In the genomic region with DNA sequence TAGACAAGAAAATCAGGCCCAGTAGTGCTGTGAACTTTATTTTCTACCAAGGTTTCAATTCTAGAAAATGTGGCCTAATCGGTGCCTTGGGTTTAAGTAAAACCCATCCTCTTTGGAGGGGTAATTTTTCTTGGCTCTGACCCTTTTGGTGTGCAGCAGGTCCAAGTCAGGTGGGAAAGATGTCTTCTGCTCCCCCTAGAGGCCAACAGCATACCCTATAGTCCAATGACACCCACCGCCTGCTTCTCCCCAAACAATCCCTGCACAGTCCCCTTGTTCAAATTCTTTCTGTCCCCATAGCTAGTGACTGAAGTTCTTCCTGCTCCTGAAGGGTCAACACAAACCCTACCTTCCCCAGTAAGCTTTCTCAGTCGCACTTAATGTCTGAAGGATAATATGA, we compare ENCODE assay signal across 10 cellular contexts.
DNase-seq lines count a peak whose midpoint lies in the region; ATAC-seq, FAIRE-seq and TF ChIP-seq lines count a peak whose summit lies in the region.
"Had no signal": no experiment of that assay in that cellular context is flagged by ENCODE, and none has a peak within 500 bp of the region (broad histone marks: within the 10 kb centered on the region; RNA-seq: fewer than 3 reads in every experiment).

No MANE protein-coding gene starts in this region.

- H4K20me1 ChIP-seq in HepG2 (ENCODE audit: insufficient read depth, low read length), result no peaks in the 10 kb centered on the region

- intact Hi-C loops in HepG2 (cut with micrococcal nuclease; ENCODE audit: unreplicated experiment), result loop anchor here (1.0 to 5.0 kb wide), 2 partner anchors 242 to 409 kb away; no protein-coding TSS in a partner anchor

- CTCF ChIA-PET in HepG2 (lab: Yijun Ruan, JAX; ENCODE audit: low intra/inter-chr PET ratio, low total read pairs), result no interaction called here

- peaks cover 14% of the 10 kb centered on the region for H3K9me3 ChIP-seq in HepG2 (ENCODE audit: low read length)

- FAIRE-seq in HepG2 (lab: Jason Lieb, UNC), result no peak

- H2AFZ ChIP-seq in HepG2 (ENCODE audit: low read length), result no peak overlapping the region

- TF ChIP-seq EP300 in HepG2 (IDR thresholded peaks at IDR 0.05; ENCODE audit: low read depth in 2 of 2, low read length in 2 of 2), result no peak
- TF ChIP-seq EP300 in HepG2 (CRISPR knock-in tag; IDR thresholded peaks at IDR 0.05; ENCODE audit: borderline replicate concordance), result no peak

- H3K79me2 ChIP-seq in HepG2 (ENCODE audit: insufficient read depth, low read length), result no peaks in the 10 kb centered on the region

- POLR2A ChIA-PET in HepG2 (lab: Yijun Ruan, JAX), result no interaction called here

- H3K27me3 ChIP-seq in HepG2 (ENCODE audit: control insufficient read depth in 1 of 2, insufficient read depth in 2 of 2, low read length in 2 of 2), result peaks cover 0 to 1% of the 10 kb centered on the region in 2 experiments; a peak in 1 of 5 replicates

- 10% methylated on average over 3 of the region's 3 CpGs for WGBS in HepG2 (ENCODE audit: low lambda C conversion rate)

- DNase-seq in HepG2 (ENCODE audit: low spot score) (peak; percentile 2), hypothalamus (lab: John Stamatoyannopoulos, UW) (no peak), NCI-H774 (lab: John Stamatoyannopoulos, UW) (no peak), NCI-H1105 treated with DMSO at 0.1 percent for 48 hours (lab: John Stamatoyannopoulos, UW) (no peak)
- DNase-seq: immature natural killer cell, NCI-H446 had no signal

- ATAC-seq in HG02678 (IDR thresholded peaks at IDR 0.05; ENCODE audit: unreplicated experiment), result peak; percentile 68
- peak; percentile 45; the same call in 1 of the 3 replicates for ATAC-seq in SK-N-SH treated with all-trans-retinoic acid at 6 μM for 48 hours
- peak; percentile 75 for ATAC-seq in HepG2
- ATAC-seq in GM21447 (IDR thresholded peaks at IDR 0.05; ENCODE audit: unreplicated experiment), result no peak

- TF ChIP-seq RAD21 in HepG2 (CRISPR knock-in tag; IDR thresholded peaks at IDR 0.05), result no peak

- no peaks in the 10 kb centered on the region for H3K4me1 ChIP-seq in HepG2 (ENCODE audit: insufficient read depth, low read length)

- TF ChIP-seq CTCF in GM12872 (IDR thresholded peaks at IDR 0.05; ENCODE audit: insufficient read depth, low read depth, low read length) (peak; percentile 88), HepG2 (CRISPR knock-in tag; IDR thresholded peaks at IDR 0.05) (peak; percentile 51)

- TF ChIP-seq POLR2A in HepG2 (IDR thresholded peaks at IDR 0.05; ENCODE audit: insufficient read depth in 1 of 2, low read depth in 2 of 2, low read length in 2 of 2), result no peak

- no peaks in the 10 kb centered on the region for H3K36me3 ChIP-seq in HepG2 (replicated peaks in 1 of 2; ENCODE audit: control insufficient read depth in 1 of 2, insufficient read depth in 2 of 2, low read length in 2 of 2)

- H3K4me2 ChIP-seq in HepG2 (ENCODE audit: low read depth, low read length), result no peak overlapping the region

- in situ Hi-C loops in HepG2 (cut with HindIII; ENCODE audit: extremely low pct_ligation_motif_present, low pct_unique_long_range_greater_than_20kb), result no loop called here

- no peak overlapping the region for H3K9ac ChIP-seq in HepG2 (ENCODE audit: insufficient read depth, low read depth, low read length)

- H3K4me3 ChIP-seq in HepG2 (replicated peaks in 1 of 3; ENCODE audit: insufficient read depth in 1 of 3, low read depth in 2 of 3, low read length in 3 of 3), result no peak overlapping the region

- no peak overlapping the region for H3K27ac ChIP-seq in HepG2 (ENCODE audit: extremely low read length, insufficient read depth, low read length)

- no TSS peak for BruUV-seq in HepG2 (replicated peaks; lab: Mats Ljungman, UMichigan)

TF ChIP-seq in SK-N-SH treated with all-trans-retinoic acid at 6 μM for 48 hours, 23 proteins besides CTCF, POLR2A, EP300 and RAD21:
- TF ChIP-seq ZFP30 (CRISPR knock-in tag; IDR thresholded peaks at IDR 0.05) (no peak), ARNTL (CRISPR knock-in tag; IDR thresholded peaks at IDR 0.05; ENCODE audit: borderline replicate concordance, low read depth) (no peak), CSDC2 (CRISPR knock-in tag; IDR thresholded peaks at IDR 0.05) (no peak), ZNF565 (CRISPR knock-in tag; conservative IDR thresholded peaks at IDR 0.05; ENCODE audit: low read depth) (no peak), ZNF8 (CRISPR knock-in tag; IDR thresholded peaks at IDR 0.05) (no peak)
- TF ChIP-seq, protein P1, sequence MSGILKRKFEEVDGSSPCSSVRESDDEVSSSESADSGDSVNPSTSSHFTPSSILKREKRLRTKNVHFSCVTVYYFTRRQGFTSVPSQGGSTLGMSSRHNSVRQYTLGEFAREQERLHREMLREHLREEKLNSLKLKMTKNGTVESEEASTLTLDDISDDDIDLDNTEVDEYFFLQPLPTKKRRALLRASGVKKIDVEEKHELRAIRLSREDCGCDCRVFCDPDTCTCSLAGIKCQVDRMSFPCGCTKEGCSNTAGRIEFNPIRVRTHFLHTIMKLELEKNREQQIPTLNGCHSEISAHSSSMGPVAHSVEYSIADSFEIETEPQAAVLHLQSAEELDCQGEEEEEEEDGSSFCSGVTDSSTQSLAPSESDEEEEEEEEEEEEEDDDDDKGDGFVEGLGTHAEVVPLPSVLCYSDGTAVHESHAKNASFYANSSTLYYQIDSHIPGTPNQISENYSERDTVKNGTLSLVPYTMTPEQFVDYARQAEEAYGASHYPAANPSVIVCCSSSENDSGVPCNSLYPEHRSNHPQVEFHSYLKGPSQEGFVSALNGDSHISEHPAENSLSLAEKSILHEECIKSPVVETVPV (CRISPR knock-in tag; IDR thresholded peaks at IDR 0.05), result no peak
- TF ChIP-seq, protein P2, sequence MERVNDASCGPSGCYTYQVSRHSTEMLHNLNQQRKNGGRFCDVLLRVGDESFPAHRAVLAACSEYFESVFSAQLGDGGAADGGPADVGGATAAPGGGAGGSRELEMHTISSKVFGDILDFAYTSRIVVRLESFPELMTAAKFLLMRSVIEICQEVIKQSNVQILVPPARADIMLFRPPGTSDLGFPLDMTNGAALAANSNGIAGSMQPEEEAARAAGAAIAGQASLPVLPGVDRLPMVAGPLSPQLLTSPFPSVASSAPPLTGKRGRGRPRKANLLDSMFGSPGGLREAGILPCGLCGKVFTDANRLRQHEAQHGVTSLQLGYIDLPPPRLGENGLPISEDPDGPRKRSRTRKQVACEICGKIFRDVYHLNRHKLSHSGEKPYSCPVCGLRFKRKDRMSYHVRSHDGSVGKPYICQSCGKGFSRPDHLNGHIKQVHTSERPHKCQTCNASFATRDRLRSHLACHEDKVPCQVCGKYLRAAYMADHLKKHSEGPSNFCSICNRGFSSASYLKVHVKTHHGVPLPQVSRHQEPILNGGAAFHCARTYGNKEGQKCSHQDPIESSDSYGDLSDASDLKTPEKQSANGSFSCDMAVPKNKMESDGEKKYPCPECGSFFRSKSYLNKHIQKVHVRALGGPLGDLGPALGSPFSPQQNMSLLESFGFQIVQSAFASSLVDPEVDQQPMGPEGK (CRISPR knock-in tag; IDR thresholded peaks at IDR 0.05; ENCODE audit: borderline replicate concordance), result no peak

TF ChIP-seq in HepG2, 621 proteins besides CTCF, POLR2A, EP300 and RAD21:
- TF ChIP-seq, protein P3, sequence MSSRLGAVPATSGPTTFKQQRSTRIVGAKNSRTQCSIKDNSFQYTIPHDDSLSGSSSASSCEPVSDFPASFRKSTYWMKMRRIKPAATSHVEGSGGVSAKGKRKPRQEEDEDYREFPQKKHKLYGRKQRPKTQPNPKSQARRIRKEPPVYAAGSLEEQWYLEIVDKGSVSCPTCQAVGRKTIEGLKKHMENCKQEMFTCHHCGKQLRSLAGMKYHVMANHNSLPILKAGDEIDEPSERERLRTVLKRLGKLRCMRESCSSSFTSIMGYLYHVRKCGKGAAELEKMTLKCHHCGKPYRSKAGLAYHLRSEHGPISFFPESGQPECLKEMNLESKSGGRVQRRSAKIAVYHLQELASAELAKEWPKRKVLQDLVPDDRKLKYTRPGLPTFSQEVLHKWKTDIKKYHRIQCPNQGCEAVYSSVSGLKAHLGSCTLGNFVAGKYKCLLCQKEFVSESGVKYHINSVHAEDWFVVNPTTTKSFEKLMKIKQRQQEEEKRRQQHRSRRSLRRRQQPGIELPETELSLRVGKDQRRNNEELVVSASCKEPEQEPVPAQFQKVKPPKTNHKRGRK (CRISPR knock-in tag; IDR thresholded peaks at IDR 0.05), result no peak
- TF ChIP-seq SMC3 (IDR thresholded peaks at IDR 0.05; ENCODE audit: low read length), result peak; percentile 23; the same call in 1 of the 2 replicates
- peak; percentile 25 for TF ChIP-seq STAG1 (CRISPR knock-in tag; IDR thresholded peaks at IDR 0.05)
